ENCODE assay signal across 8 cellular contexts in genomic region chr9:4689687-4690104, GRCh38. TPM values are rescaled to one million over a fixed set of nuclear protein-coding genes. Genes with fewer than 3 reads are reported as not detected.
A peak's percentile ranks its signal among the peaks of the same experiment; 100 is the strongest.
DNase-seq lines count a peak whose midpoint lies in the region; ATAC-seq and TF ChIP-seq lines count a peak whose summit lies in the region.

No MANE protein-coding gene starts in this region.

- intact Hi-C loops in left colon (cut with DNase I, micrococcal nuclease): loop anchor here in 1 of 2 donors (10.0 kb wide), 1 partner anchor 45 kb away; no protein-coding TSS in a partner anchor

- DNase-seq in fibroblast of the aortic adventitia (ENCODE audit: low read depth): peak; percentile 48
- DNase-seq in left colon: no peak
- no peak for DNase-seq in BE2C
- DNase-seq in endothelial cell (ENCODE audit: low spot score): no peak
- DNase-seq in activated CD4-positive, CD25-positive, alpha-beta regulatory T cell (lab: John Stamatoyannopoulos, UW): no peak

- no peaks in the 10 kb centered on the region for H3K4me1 ChIP-seq in BE2C

- no peaks in the 10 kb centered on the region for H3K9me3 Mint-ChIP-seq in endothelial cell (ENCODE audit: unreplicated experiment)

- H3K9me3 ChIP-seq in BE2C: no peaks in the 10 kb centered on the region

- peaks cover 3% of the 10 kb centered on the region for H3K36me3 Mint-ChIP-seq in endothelial cell (ENCODE audit: low read depth, unreplicated experiment)

- H3K36me3 ChIP-seq in BE2C: peaks cover 11% of the 10 kb centered on the region

- H3K4me3 ChIP-seq in fibroblast of the aortic adventitia (ENCODE audit: low read depth, low read length) (no peak overlapping the region), BE2C (ENCODE audit: low read depth, low read length) (no peak overlapping the region)

- no peak overlapping the region for H3K4me3 Mint-ChIP-seq in endothelial cell (ENCODE audit: unreplicated experiment)

- no peaks in the 10 kb centered on the region for H3K4me1 Mint-ChIP-seq in endothelial cell (ENCODE audit: unreplicated experiment)

- peaks cover 1% of the 10 kb centered on the region for H3K27me3 Mint-ChIP-seq in endothelial cell (ENCODE audit: unreplicated experiment)

- ATAC-seq in GM18499 (IDR thresholded peaks at IDR 0.05; ENCODE audit: insufficient read depth, unreplicated experiment) (peak; percentile 40), GM21390 (IDR thresholded peaks at IDR 0.05; ENCODE audit: unreplicated experiment) (peak; percentile 76), HG03460 (IDR thresholded peaks at IDR 0.05; ENCODE audit: unreplicated experiment) (peak; percentile 64), left colon (no peak)

- no peak overlapping the region for H3K27ac Mint-ChIP-seq in endothelial cell (ENCODE audit: unreplicated experiment)

- TF ChIP-seq CTCF in fibroblast of the aortic adventitia (IDR thresholded peaks at IDR 0.05; ENCODE audit: insufficient read depth, low read length) (no peak), BE2C (IDR thresholded peaks at IDR 0.05; ENCODE audit: low read depth, low read length) (no peak), endothelial cell (IDR thresholded peaks at IDR 0.05; ENCODE audit: unreplicated experiment) (no peak)

- no peaks in the 10 kb centered on the region for H3K27me3 ChIP-seq in BE2C

RNA-seq across cellular contexts. Expression of gene CDC37L1, which starts 10.3 kb away (rescaled TPM):
- total RNA-seq in fibroblast of the aortic adventitia (ENCODE audit: low replicate concordance) (17.5 and 35.2 TPM in 2 replicates), left colon (10 to 100 TPM; 11.9 to 14.7 TPM), endothelial cell (ENCODE audit: unreplicated experiment) (10.7 TPM)
- 4.6 TPM for polyA plus RNA-seq in BE2C (2012; ENCODE audit: insufficient read depth, insufficient read length, low read depth)

RNA-seq across cellular contexts. Expression of gene SPATA6L, which starts 23.4 kb away (rescaled TPM):
- 0.25 and 1.2 TPM in 2 replicates for total RNA-seq in fibroblast of the aortic adventitia (ENCODE audit: low replicate concordance)
- 1 to 10 TPM; 3.2 to 6.3 TPM for total RNA-seq in left colon
- polyA plus RNA-seq in BE2C (2012; ENCODE audit: insufficient read depth, insufficient read length, low read depth): not detected
- 6.7 TPM for total RNA-seq in endothelial cell (ENCODE audit: unreplicated experiment)

RNA-seq across cellular contexts. Expression of gene PLPP6, which starts 27.6 kb away (rescaled TPM):
- total RNA-seq in fibroblast of the aortic adventitia (ENCODE audit: low replicate concordance): 4.6 and 8.8 TPM in 2 replicates
- total RNA-seq in left colon: 10 to 100 TPM; 15.9 to 22.3 TPM
- polyA plus RNA-seq in BE2C (2012; ENCODE audit: insufficient read depth, insufficient read length, low read depth): 14.1 TPM
- total RNA-seq in endothelial cell (ENCODE audit: unreplicated experiment): 7.7 TPM

RNA-seq across cellular contexts. Expression of gene AK3, which starts 51.3 kb away (rescaled TPM):
- 47.4 and 74.1 TPM in 2 replicates for total RNA-seq in fibroblast of the aortic adventitia (ENCODE audit: low replicate concordance)
- 10 to 100 TPM; 89.1 to 95.7 TPM for total RNA-seq in left colon
- 33.1 TPM for polyA plus RNA-seq in BE2C (2012; ENCODE audit: insufficient read depth, insufficient read length, low read depth)
- total RNA-seq in endothelial cell (ENCODE audit: unreplicated experiment): 29.2 TPM
